Comparison of ENCODE assay signal across 1 cellular context in the genomic region with DNA sequence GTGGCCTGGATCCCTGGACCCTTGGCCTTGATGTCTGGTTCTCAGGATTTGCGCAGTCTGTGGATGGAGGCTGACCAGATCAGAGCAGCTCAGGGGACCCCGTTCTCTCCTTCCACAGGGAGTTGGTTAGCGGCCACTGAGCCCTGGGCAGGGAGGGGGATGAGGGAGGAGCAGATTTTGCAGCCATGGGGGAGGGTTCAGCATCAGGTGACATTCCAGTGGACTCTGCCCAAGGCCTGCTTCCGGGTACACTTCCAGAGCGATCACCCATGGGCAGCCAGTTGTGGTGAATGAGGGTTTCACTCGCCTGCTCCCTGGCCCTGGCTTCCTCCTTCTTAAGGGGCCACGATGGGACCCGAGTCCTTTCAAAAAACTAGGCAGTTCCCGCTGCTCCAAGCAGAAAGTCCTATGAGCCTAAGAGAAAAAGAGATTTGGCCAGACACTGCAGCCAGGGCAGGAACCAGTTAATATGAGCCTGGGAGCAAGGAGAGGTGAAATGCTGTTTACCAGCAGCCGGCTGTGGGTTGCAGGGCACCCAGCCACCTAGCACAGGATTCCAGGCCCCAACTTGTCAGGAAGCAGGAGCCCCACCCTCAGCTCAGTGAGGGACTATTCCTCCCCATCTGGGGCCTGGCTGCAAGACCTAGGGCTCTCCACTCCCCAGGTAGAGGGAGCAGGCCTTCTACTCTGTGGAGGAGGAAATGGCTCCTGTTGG.
TF ChIP-seq lines count a peak whose summit lies in the region.

No MANE protein-coding gene starts in this region.

TF ChIP-seq in HepG2, 621 proteins besides CTCF, POLR2A, EP300 and RAD21 (continued from another document and continues in another):
- no peak for TF ChIP-seq ZNF549 (CRISPR knock-in tag; IDR thresholded peaks at IDR 0.05)
- no peak for TF ChIP-seq ELK4 (CRISPR knock-in tag; IDR thresholded peaks at IDR 0.05; ENCODE audit: borderline replicate concordance)
- peak; percentile 69 for TF ChIP-seq FOXA3 (CRISPR knock-in tag; IDR thresholded peaks at IDR 0.05)
- TF ChIP-seq ZNF567 (CRISPR knock-in tag; IDR thresholded peaks at IDR 0.05; ENCODE audit: borderline replicate concordance), result 0 out of 2 replicates have a peak, but pooled peaks have one; percentile 41
- TF ChIP-seq, protein P1, sequence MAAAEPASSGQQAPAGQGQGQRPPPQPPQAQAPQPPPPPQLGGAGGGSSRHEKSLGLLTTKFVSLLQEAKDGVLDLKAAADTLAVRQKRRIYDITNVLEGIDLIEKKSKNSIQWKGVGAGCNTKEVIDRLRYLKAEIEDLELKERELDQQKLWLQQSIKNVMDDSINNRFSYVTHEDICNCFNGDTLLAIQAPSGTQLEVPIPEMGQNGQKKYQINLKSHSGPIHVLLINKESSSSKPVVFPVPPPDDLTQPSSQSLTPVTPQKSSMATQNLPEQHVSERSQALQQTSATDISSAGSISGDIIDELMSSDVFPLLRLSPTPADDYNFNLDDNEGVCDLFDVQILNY (CRISPR knock-in tag; conservative IDR thresholded peaks at IDR 0.05), result peak; percentile 11; the same call in 1 of the 2 replicates
- no peak; the same call in 1 of the 2 replicates for TF ChIP-seq ZNF33B (CRISPR knock-in tag; IDR thresholded peaks at IDR 0.05)
- TF ChIP-seq, protein P2, sequence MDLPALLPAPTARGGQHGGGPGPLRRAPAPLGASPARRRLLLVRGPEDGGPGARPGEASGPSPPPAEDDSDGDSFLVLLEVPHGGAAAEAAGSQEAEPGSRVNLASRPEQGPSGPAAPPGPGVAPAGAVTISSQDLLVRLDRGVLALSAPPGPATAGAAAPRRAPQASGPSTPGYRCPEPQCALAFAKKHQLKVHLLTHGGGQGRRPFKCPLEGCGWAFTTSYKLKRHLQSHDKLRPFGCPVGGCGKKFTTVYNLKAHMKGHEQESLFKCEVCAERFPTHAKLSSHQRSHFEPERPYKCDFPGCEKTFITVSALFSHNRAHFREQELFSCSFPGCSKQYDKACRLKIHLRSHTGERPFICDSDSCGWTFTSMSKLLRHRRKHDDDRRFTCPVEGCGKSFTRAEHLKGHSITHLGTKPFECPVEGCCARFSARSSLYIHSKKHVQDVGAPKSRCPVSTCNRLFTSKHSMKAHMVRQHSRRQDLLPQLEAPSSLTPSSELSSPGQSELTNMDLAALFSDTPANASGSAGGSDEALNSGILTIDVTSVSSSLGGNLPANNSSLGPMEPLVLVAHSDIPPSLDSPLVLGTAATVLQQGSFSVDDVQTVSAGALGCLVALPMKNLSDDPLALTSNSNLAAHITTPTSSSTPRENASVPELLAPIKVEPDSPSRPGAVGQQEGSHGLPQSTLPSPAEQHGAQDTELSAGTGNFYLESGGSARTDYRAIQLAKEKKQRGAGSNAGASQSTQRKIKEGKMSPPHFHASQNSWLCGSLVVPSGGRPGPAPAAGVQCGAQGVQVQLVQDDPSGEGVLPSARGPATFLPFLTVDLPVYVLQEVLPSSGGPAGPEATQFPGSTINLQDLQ (CRISPR knock-in tag; IDR thresholded peaks at IDR 0.05), result no peak
- TF ChIP-seq ZNF605 (CRISPR knock-in tag; IDR thresholded peaks at IDR 0.05), result peak; percentile 83
- no peak for TF ChIP-seq ZKSCAN5 (CRISPR knock-in tag; IDR thresholded peaks at IDR 0.05)
- TF ChIP-seq, protein P3, sequence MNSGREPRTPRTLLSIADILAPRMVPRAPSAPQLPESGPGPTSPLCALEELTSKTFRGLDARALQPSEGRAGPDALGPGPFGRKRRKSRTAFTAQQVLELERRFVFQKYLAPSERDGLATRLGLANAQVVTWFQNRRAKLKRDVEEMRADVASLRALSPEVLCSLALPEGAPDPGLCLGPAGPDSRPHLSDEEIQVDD (CRISPR knock-in tag; IDR thresholded peaks at IDR 0.05; ENCODE audit: borderline replicate concordance), result no peak
- no peak; the same call in 1 of the 2 replicates for TF ChIP-seq MED13 (CRISPR knock-in tag; IDR thresholded peaks at IDR 0.05)
- TF ChIP-seq BCLAF1 (IDR thresholded peaks at IDR 0.05), result no peak
- TF ChIP-seq NPAS2 (CRISPR knock-in tag; IDR thresholded peaks at IDR 0.05; ENCODE audit: borderline replicate concordance), result 0 out of 2 replicates have a peak, but pooled peaks have one; percentile 54
- TF ChIP-seq, protein P4, sequence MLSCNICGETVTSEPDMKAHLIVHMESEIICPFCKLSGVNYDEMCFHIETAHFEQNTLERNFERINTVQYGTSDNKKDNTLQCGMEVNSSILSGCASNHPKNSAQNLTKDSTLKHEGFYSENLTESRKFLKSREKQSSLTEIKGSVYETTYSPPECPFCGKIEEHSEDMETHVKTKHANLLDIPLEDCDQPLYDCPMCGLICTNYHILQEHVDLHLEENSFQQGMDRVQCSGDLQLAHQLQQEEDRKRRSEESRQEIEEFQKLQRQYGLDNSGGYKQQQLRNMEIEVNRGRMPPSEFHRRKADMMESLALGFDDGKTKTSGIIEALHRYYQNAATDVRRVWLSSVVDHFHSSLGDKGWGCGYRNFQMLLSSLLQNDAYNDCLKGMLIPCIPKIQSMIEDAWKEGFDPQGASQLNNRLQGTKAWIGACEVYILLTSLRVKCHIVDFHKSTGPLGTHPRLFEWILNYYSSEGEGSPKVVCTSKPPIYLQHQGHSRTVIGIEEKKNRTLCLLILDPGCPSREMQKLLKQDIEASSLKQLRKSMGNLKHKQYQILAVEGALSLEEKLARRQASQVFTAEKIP (CRISPR knock-in tag; IDR thresholded peaks at IDR 0.05; ENCODE audit: borderline replicate concordance), result no peak
- TF ChIP-seq PRDM4 (CRISPR knock-in tag; IDR thresholded peaks at IDR 0.05; ENCODE audit: borderline replicate concordance), result no peak; the same call in 1 of the 2 replicates
- 0 out of 2 replicates have a peak, but pooled peaks have one; percentile 72 for TF ChIP-seq ZBTB7A (CRISPR knock-in tag; IDR thresholded peaks at IDR 0.05)
- no peak; the same call in 1 of the 2 replicates for TF ChIP-seq ZFP37 (CRISPR knock-in tag; IDR thresholded peaks at IDR 0.05; ENCODE audit: borderline replicate concordance)
- peak; percentile 83 for TF ChIP-seq IRF2 (CRISPR knock-in tag; IDR thresholded peaks at IDR 0.05)
- TF ChIP-seq ZNF678 (CRISPR knock-in tag; IDR thresholded peaks at IDR 0.05), result no peak
- TF ChIP-seq, protein P5, sequence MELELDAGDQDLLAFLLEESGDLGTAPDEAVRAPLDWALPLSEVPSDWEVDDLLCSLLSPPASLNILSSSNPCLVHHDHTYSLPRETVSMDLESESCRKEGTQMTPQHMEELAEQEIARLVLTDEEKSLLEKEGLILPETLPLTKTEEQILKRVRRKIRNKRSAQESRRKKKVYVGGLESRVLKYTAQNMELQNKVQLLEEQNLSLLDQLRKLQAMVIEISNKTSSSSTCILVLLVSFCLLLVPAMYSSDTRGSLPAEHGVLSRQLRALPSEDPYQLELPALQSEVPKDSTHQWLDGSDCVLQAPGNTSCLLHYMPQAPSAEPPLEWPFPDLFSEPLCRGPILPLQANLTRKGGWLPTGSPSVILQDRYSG (CRISPR knock-in tag; IDR thresholded peaks at IDR 0.05), result no peak
- peak; percentile 89 for TF ChIP-seq TEAD3 (CRISPR knock-in tag; optimal IDR thresholded peaks at IDR 0.05; ENCODE audit: borderline replicate concordance)
- TF ChIP-seq RBM39 (IDR thresholded peaks at IDR 0.05; ENCODE audit: low read depth, low read length, poor library complexity, severe bottlenecking), result no peak
- TF ChIP-seq HMG20A (CRISPR knock-in tag; IDR thresholded peaks at IDR 0.05; ENCODE audit: borderline replicate concordance), result no peak; the same call in 1 of the 2 replicates
- TF ChIP-seq MLXIP (CRISPR knock-in tag; IDR thresholded peaks at IDR 0.05; ENCODE audit: borderline replicate concordance), result peak; percentile 50; the same call in 1 of the 2 replicates
- no peak; the same call in 1 of the 2 replicates for TF ChIP-seq SP2 (CRISPR knock-in tag; IDR thresholded peaks at IDR 0.05)
- TF ChIP-seq ZSCAN22 (CRISPR knock-in tag; IDR thresholded peaks at IDR 0.05), result no peak
- peak; percentile 81 for TF ChIP-seq DMAP1 (CRISPR knock-in tag; IDR thresholded peaks at IDR 0.05)
- TF ChIP-seq PHF5A (CRISPR knock-in tag; IDR thresholded peaks at IDR 0.05; ENCODE audit: low read depth, unreplicated experiment), result peak; percentile 80
- no peak for TF ChIP-seq ZNF572 (CRISPR knock-in tag; IDR thresholded peaks at IDR 0.05)
- no peak for TF ChIP-seq AGO1 (IDR thresholded peaks at IDR 0.05; ENCODE audit: low read depth, low read length, poor library complexity, severe bottlenecking)
- TF ChIP-seq ELF3 (CRISPR knock-in tag; IDR thresholded peaks at IDR 0.05), result peak; percentile 100
- no peak for TF ChIP-seq NFE2 (CRISPR knock-in tag; IDR thresholded peaks at IDR 0.05)
- 0 out of 2 replicates have a peak, but pooled peaks have one; percentile 69 for TF ChIP-seq ZNF589 (CRISPR knock-in tag; conservative IDR thresholded peaks at IDR 0.05)
- peak; percentile 61; the same call in 1 of the 2 replicates for TF ChIP-seq ZNF292 (CRISPR knock-in tag; IDR thresholded peaks at IDR 0.05; ENCODE audit: borderline replicate concordance, low read depth)
- TF ChIP-seq ZNF460 (CRISPR knock-in tag; IDR thresholded peaks at IDR 0.05; ENCODE audit: borderline replicate concordance), result no peak
- TF ChIP-seq KDM2A (CRISPR knock-in tag; IDR thresholded peaks at IDR 0.05; ENCODE audit: borderline replicate concordance, low read depth), result peak; percentile 76; the same call in 1 of the 2 replicates
- TF ChIP-seq ZC3H4 (CRISPR knock-in tag; IDR thresholded peaks at IDR 0.05; ENCODE audit: borderline replicate concordance), result no peak; the same call in 1 of the 2 replicates
- no peak for TF ChIP-seq SYNCRIP (IDR thresholded peaks at IDR 0.05; ENCODE audit: insufficient read depth, low read depth, low read length)
- TF ChIP-seq ZBTB20 (CRISPR knock-in tag; IDR thresholded peaks at IDR 0.05; ENCODE audit: borderline replicate concordance, low read depth), result 0 out of 2 replicates have a peak, but pooled peaks have one; percentile 46
- TF ChIP-seq MAFG (CRISPR knock-in tag; IDR thresholded peaks at IDR 0.05), result no peak
- TF ChIP-seq TP53 (CRISPR knock-in tag; conservative IDR thresholded peaks at IDR 0.05), result 0 out of 2 replicates have a peak, but pooled peaks have one; percentile 6
- TF ChIP-seq ZFP62 (CRISPR knock-in tag; IDR thresholded peaks at IDR 0.05), result no peak
- no peak; the same call in none of the 2 replicates for TF ChIP-seq KLF12 (CRISPR knock-in tag; IDR thresholded peaks at IDR 0.05; ENCODE audit: borderline replicate concordance)
- TF ChIP-seq BHLHE40 (IDR thresholded peaks at IDR 0.05; ENCODE audit: low read length), result no peak
